ENCODE assay signal across 1 cellular context in the genomic region with DNA sequence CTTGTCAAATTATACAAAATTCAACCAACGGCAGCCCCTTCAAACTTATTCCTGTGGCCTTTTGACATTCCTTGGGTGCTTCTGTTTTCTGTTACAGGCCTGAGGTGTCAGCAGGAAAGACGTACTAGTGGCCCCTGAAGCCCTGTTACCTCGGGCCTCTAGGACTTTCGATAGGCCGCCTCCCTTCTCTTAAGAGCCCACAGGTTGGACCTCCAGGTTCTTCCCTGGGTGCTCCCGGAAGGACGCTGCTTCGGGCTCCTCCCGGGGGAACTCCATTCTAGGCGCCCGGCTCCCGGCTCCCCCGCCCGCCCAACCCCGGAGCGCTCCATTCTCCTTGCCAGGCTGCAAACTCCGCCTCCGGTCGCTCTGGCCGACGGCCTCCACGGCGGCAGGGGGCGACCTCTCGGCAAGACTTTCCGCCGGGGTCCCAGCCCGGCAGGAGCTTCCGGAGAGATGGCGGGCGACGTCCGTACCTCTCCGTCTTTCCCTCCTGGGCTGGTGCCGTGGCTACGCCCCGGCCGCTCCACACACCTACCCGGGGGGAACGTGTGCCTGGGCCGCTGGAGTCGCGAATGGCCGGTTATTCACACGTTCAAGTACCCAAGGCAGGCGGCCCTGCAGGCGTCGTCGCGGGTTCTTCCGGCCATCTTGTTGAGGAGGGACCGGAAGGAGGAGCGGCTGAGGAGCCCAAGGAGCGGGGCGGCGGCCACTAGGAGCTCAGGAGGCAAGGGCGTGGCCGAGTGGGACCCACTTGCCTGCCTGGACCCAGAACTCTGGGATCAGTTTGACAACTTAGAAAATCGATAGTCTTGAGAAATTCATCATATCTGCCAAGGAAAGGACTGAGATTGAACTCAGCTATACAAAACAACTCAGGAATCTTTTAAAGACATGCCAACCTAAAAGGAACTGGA.
A peak's percentile ranks its signal among the peaks of the same experiment; 100 is the strongest.
TF ChIP-seq lines count a peak whose summit lies in the region.

No MANE protein-coding gene starts in this region.

TF ChIP-seq in A549, 52 proteins besides CTCF, POLR2A, EP300 and RAD21 (continued from another document):
- TF ChIP-seq CBX2 (IDR thresholded peaks at IDR 0.05; ENCODE audit: borderline replicate concordance, low read depth), result no peak
- TF ChIP-seq HEYL (CRISPR knock-in tag; IDR thresholded peaks at IDR 0.05), result no peak
- TF ChIP-seq HOXA7 (CRISPR knock-in tag; IDR thresholded peaks at IDR 0.05), result no peak
- no peak for TF ChIP-seq HDAC2 (IDR thresholded peaks at IDR 0.05)
- TF ChIP-seq GATA3 (IDR thresholded peaks at IDR 0.05; ENCODE audit: borderline replicate concordance), result no peak; the same call in 1 of the 2 replicates
- no peak for TF ChIP-seq CHD4 (IDR thresholded peaks at IDR 0.05; ENCODE audit: borderline replicate concordance)
- TF ChIP-seq RARB (CRISPR knock-in tag; IDR thresholded peaks at IDR 0.05), result no peak
- TF ChIP-seq RFX5 (IDR thresholded peaks at IDR 0.05), result no peak
- 0 out of 2 replicates have a peak, but pooled peaks have one; percentile 11 for TF ChIP-seq TFCP2L1 (CRISPR knock-in tag; IDR thresholded peaks at IDR 0.05)
- TF ChIP-seq BHLHE40 (IDR thresholded peaks at IDR 0.05; ENCODE audit: low read depth, low read length), result no peak
- no peak for TF ChIP-seq KDM1A (IDR thresholded peaks at IDR 0.05; ENCODE audit: low read depth)
- peak; percentile 61 to 79; a peak in 4 of 5 replicates for TF ChIP-seq JUN (IDR thresholded peaks at IDR 0.05)
- no peak for TF ChIP-seq POLR2AphosphoS2 (conservative IDR thresholded peaks at IDR 0.05; ENCODE audit: low read length)
- peak; percentile 76; the same call in 1 of the 2 replicates for TF ChIP-seq EHF (CRISPR knock-in tag; IDR thresholded peaks at IDR 0.05)
- TF ChIP-seq, protein P1, sequence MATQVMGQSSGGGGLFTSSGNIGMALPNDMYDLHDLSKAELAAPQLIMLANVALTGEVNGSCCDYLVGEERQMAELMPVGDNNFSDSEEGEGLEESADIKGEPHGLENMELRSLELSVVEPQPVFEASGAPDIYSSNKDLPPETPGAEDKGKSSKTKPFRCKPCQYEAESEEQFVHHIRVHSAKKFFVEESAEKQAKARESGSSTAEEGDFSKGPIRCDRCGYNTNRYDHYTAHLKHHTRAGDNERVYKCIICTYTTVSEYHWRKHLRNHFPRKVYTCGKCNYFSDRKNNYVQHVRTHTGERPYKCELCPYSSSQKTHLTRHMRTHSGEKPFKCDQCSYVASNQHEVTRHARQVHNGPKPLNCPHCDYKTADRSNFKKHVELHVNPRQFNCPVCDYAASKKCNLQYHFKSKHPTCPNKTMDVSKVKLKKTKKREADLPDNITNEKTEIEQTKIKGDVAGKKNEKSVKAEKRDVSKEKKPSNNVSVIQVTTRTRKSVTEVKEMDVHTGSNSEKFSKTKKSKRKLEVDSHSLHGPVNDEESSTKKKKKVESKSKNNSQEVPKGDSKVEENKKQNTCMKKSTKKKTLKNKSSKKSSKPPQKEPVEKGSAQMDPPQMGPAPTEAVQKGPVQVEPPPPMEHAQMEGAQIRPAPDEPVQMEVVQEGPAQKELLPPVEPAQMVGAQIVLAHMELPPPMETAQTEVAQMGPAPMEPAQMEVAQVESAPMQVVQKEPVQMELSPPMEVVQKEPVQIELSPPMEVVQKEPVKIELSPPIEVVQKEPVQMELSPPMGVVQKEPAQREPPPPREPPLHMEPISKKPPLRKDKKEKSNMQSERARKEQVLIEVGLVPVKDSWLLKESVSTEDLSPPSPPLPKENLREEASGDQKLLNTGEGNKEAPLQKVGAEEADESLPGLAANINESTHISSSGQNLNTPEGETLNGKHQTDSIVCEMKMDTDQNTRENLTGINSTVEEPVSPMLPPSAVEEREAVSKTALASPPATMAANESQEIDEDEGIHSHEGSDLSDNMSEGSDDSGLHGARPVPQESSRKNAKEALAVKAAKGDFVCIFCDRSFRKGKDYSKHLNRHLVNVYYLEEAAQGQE (IDR thresholded peaks at IDR 0.05), result no peak
- TF ChIP-seq TP53 (CRISPR knock-in tag; IDR thresholded peaks at IDR 0.05), result no peak
- no peak for TF ChIP-seq ZSCAN20 (CRISPR knock-in tag; IDR thresholded peaks at IDR 0.05)
- TF ChIP-seq KDM5A (IDR thresholded peaks at IDR 0.05), result peak; percentile 57; the same call in 1 of the 2 replicates
- peak; percentile 35; the same call in 2 of the 3 replicates for TF ChIP-seq SMC3 (IDR thresholded peaks at IDR 0.05)
- no peak for TF ChIP-seq FOSB (CRISPR knock-in tag; IDR thresholded peaks at IDR 0.05)
- TF ChIP-seq, protein P2, sequence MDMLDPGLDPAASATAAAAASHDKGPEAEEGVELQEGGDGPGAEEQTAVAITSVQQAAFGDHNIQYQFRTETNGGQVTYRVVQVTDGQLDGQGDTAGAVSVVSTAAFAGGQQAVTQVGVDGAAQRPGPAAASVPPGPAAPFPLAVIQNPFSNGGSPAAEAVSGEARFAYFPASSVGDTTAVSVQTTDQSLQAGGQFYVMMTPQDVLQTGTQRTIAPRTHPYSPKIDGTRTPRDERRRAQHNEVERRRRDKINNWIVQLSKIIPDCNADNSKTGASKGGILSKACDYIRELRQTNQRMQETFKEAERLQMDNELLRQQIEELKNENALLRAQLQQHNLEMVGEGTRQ (IDR thresholded peaks at IDR 0.05), result no peak
- no peak for TF ChIP-seq NPAS2 (CRISPR knock-in tag; IDR thresholded peaks at IDR 0.05; ENCODE audit: borderline replicate concordance)
- no peak for TF ChIP-seq RNF2 (IDR thresholded peaks at IDR 0.05; ENCODE audit: borderline replicate concordance, low read depth)
- TF ChIP-seq, protein P3, sequence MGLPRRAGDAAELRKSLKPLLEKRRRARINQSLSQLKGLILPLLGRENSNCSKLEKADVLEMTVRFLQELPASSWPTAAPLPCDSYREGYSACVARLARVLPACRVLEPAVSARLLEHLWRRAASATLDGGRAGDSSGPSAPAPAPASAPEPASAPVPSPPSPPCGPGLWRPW (IDR thresholded peaks at IDR 0.05), result no peak
- no peak for TF ChIP-seq RCOR1 (IDR thresholded peaks at IDR 0.05; ENCODE audit: low read depth, low read length)
- TF ChIP-seq PHF8 (IDR thresholded peaks at IDR 0.05; ENCODE audit: borderline replicate concordance, low read depth), result peak; percentile 97
- no peak for TF ChIP-seq SREBF2 (IDR thresholded peaks at IDR 0.05)
- TF ChIP-seq JUNB (IDR thresholded peaks at IDR 0.05), result no peak
- TF ChIP-seq, protein P4, sequence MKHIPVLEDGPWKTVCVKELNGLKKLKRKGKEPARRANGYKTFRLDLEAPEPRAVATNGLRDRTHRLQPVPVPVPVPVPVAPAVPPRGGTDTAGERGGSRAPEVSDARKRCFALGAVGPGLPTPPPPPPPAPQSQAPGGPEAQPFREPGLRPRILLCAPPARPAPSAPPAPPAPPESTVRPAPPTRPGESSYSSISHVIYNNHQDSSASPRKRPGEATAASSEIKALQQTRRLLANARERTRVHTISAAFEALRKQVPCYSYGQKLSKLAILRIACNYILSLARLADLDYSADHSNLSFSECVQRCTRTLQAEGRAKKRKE (CRISPR knock-in tag; IDR thresholded peaks at IDR 0.05; ENCODE audit: low read depth), result no peak
- TF ChIP-seq NFE2L2 (conservative IDR thresholded peaks at IDR 0.05; ENCODE audit: low read length), result no peak
- TF ChIP-seq ZFP36 (IDR thresholded peaks at IDR 0.05; ENCODE audit: borderline replicate concordance, partially characterized antibody), result no peak
- TF ChIP-seq, protein P5, sequence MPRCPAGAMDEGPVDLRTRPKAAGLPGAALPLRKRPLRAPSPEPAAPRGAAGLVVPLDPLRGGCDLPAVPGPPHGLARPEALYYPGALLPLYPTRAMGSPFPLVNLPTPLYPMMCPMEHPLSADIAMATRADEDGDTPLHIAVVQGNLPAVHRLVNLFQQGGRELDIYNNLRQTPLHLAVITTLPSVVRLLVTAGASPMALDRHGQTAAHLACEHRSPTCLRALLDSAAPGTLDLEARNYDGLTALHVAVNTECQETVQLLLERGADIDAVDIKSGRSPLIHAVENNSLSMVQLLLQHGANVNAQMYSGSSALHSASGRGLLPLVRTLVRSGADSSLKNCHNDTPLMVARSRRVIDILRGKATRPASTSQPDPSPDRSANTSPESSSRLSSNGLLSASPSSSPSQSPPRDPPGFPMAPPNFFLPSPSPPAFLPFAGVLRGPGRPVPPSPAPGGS (IDR thresholded peaks at IDR 0.05), result no peak
- no peak for TF ChIP-seq FOSL2 (IDR thresholded peaks at IDR 0.05)
- no peak for TF ChIP-seq FOSL2 (CRISPR knock-in tag; IDR thresholded peaks at IDR 0.05)
- no peak for TF ChIP-seq MYC (IDR thresholded peaks at IDR 0.05; ENCODE audit: borderline replicate concordance, low read length)
- TF ChIP-seq, protein P6, sequence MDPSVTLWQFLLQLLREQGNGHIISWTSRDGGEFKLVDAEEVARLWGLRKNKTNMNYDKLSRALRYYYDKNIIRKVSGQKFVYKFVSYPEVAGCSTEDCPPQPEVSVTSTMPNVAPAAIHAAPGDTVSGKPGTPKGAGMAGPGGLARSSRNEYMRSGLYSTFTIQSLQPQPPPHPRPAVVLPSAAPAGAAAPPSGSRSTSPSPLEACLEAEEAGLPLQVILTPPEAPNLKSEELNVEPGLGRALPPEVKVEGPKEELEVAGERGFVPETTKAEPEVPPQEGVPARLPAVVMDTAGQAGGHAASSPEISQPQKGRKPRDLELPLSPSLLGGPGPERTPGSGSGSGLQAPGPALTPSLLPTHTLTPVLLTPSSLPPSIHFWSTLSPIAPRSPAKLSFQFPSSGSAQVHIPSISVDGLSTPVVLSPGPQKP (IDR thresholded peaks at IDR 0.05; ENCODE audit: low read depth, low read length), result no peak
- peak; percentile 92 for TF ChIP-seq HOXB13 (CRISPR knock-in tag; IDR thresholded peaks at IDR 0.05; ENCODE audit: low read depth)
- no peak for TF ChIP-seq CBX8 (IDR thresholded peaks at IDR 0.05)
- TF ChIP-seq FOXS1 (CRISPR knock-in tag; IDR thresholded peaks at IDR 0.05), result no peak
TF ChIP-seq in A549: peak in this region for 12.
